27 cellular contexts compared by ENCODE assay signal in the genomic region with DNA sequence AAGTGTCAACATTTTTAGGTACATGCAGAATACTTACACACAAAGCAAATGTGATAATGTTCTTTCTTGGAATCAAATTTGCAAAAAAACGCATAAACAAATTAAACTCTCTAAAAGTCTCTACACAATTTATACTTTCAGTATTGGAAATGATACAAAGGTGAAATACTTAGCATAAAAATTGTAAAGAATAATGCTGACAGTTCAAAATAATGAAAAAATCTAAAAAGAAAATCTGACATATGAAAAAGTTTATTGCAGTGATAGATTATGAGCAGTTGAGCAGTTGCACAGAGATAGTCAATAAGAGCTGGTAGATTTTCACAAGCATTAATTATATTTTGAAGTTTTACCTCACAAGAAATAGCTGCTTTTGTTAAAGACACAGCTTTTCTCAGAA.
"Had no signal": no experiment of that assay in that cellular context is flagged by ENCODE, and none has a peak within 500 bp of the region (broad histone marks: within the 10 kb centered on the region; RNA-seq: fewer than 3 reads in every experiment).

No MANE protein-coding gene starts in this region.

- H3K36me3 ChIP-seq: colonic mucosa, esophagus muscularis mucosa, esophagus squamous epithelium, gastrocnemius medialis, gastroesophageal sphincter, heart left ventricle, heart right ventricle had no signal

- H3K9me3 ChIP-seq: colonic mucosa, gastrocnemius medialis had no signal

- H3K27ac ChIP-seq: colonic mucosa, coronary artery, dorsolateral prefrontal cortex, epithelial cell of prostate, esophagus muscularis mucosa, esophagus squamous epithelium, foreskin keratinocyte, gastrocnemius medialis, gastroesophageal sphincter, heart left ventricle, heart right ventricle had no signal

- DNase-seq: colonic mucosa; cortex of kidney; dermis blood vessel endothelial cell; dorsolateral prefrontal cortex; effector CD4-positive, alpha-beta T cell; effector CD8-positive, alpha-beta T cell; effector memory CD4-positive, alpha-beta T cell; effector memory CD8-positive, alpha-beta T cell; endodermal cell; erythroblast; esophagus squamous epithelium; foreskin fibroblast; foreskin keratinocyte; foreskin melanocyte; gastrocnemius medialis; glutamatergic neuron; head of caudate nucleus; heart left ventricle; heart right ventricle had no signal

- H3K4me1 ChIP-seq: colonic mucosa, esophagus muscularis mucosa, esophagus squamous epithelium, foreskin keratinocyte, gastrocnemius medialis, gastroesophageal sphincter, heart left ventricle, heart right ventricle had no signal

- FAIRE-seq: colon, endometrium, endothelial cell of umbilical vein had no signal

- ATAC-seq: effector memory CD8-positive, alpha-beta T cell; esophagus mucosa; foreskin keratinocyte; gastrocnemius medialis; gastroesophageal sphincter; heart left ventricle; heart right ventricle had no signal

- H3K4me3 ChIP-seq: colonic mucosa, coronary artery, dorsolateral prefrontal cortex, esophagus muscularis mucosa, esophagus squamous epithelium, gastrocnemius medialis, gastroesophageal sphincter, heart left ventricle, heart right ventricle had no signal

- H3K27me3 ChIP-seq: colonic mucosa, dorsolateral prefrontal cortex, esophagus muscularis mucosa, esophagus squamous epithelium, foreskin keratinocyte, gastrocnemius medialis, gastroesophageal sphincter, heart left ventricle, heart right ventricle had no signal
